8 cellular contexts compared by ENCODE assay signal in genomic region chr12:116880817-116881324, GRCh38. TPM values are rescaled to one million over a fixed set of nuclear protein-coding genes. Genes with fewer than 3 reads are reported as not detected.
DNase-seq lines count a peak whose midpoint lies in the region; ATAC-seq and TF ChIP-seq lines count a peak whose summit lies in the region.

No MANE protein-coding gene starts in this region.

- ATAC-seq in GM19455 (IDR thresholded peaks at IDR 0.05; ENCODE audit: unreplicated experiment) (peak; percentile 62), natural killer cell (peak; percentile 24 to 76 (median 28)), GM18873 (IDR thresholded peaks at IDR 0.05; ENCODE audit: low FRiP score, unreplicated experiment) (no peak)

- peak overlapping the region; percentile 55 for H3K4me3 Mint-ChIP-seq in natural killer cell

- H3K79me2 ChIP-seq in MM.1S (ENCODE audit: low read length): no peaks in the 10 kb centered on the region

- DNase-seq in COR-L47 (lab: John Stamatoyannopoulos, UW) (peak; percentile 72), MM.1S (peak; percentile 59), UCSD-AML1 (lab: John Stamatoyannopoulos, UW; ENCODE audit: unreplicated experiment) (peak; percentile 41), epithelial cell of proximal tubule (ENCODE audit: low read depth) (no peak), natural killer cell (no peak), SIG-M5 treated with dmso at 0.1 percent for 504 hours (lab: John Stamatoyannopoulos, UW; ENCODE audit: unreplicated experiment) (no peak)

- no peaks in the 10 kb centered on the region for H3F3A ChIP-seq in MM.1S (ENCODE audit: insufficient read depth, low read length)

- no peak overlapping the region for H3K27ac ChIP-seq in MM.1S (ENCODE audit: low read length)

- no peak overlapping the region for H3K27ac Mint-ChIP-seq in natural killer cell

- H3K4me3 ChIP-seq in MM.1S (ENCODE audit: low read length): peak overlapping the region; percentile 57
- H3K4me3 ChIP-seq in epithelial cell of proximal tubule (ENCODE audit: low read depth, low read length): peak overlapping the region; percentile 27

- H4K20me1 ChIP-seq in MM.1S (ENCODE audit: insufficient read depth, low read length): no peaks in the 10 kb centered on the region

- intact Hi-C loops in natural killer cell (cut with micrococcal nuclease): no loop called here

- peaks cover 68 to 83% of the 10 kb centered on the region in 2 donors for H3K27me3 Mint-ChIP-seq in natural killer cell (ENCODE audit: low read depth in 2 of 2)

- no peaks in the 10 kb centered on the region for H3K9me2 ChIP-seq in MM.1S (replicated peaks; ENCODE audit: insufficient read depth, low read length)

- no peaks in the 10 kb centered on the region for H3K4me1 ChIP-seq in MM.1S (ENCODE audit: low read length)

- H2AFZ ChIP-seq in MM.1S (ENCODE audit: low read length): no peak overlapping the region

- peak overlapping the region; percentile 69 for H3K4me2 ChIP-seq in MM.1S (ENCODE audit: low read depth, low read length)

- no peaks in the 10 kb centered on the region for H3K9me3 ChIP-seq in MM.1S (replicated peaks; ENCODE audit: insufficient read depth, low read length)

- peaks cover 18 to 25% of the 10 kb centered on the region in 2 donors for H3K4me1 Mint-ChIP-seq in natural killer cell

- TF ChIP-seq CTCF in MM.1S (IDR thresholded peaks at IDR 0.05; ENCODE audit: low read length): no peak
- no peak for TF ChIP-seq CTCF in epithelial cell of proximal tubule (conservative IDR thresholded peaks at IDR 0.05; ENCODE audit: low read depth, low read length)
- no peak for TF ChIP-seq CTCF in natural killer cell (IDR thresholded peaks at IDR 0.05)

- H3K9ac ChIP-seq in MM.1S (ENCODE audit: low read length): no peak overlapping the region; the same call in 1 of the 2 replicates

- no peaks in the 10 kb centered on the region for H3K36me3 ChIP-seq in MM.1S (replicated peaks; ENCODE audit: insufficient read depth, low read length)

- H3K27me3 ChIP-seq in MM.1S (replicated peaks; ENCODE audit: insufficient read depth, low read length): peaks cover 11% of the 10 kb centered on the region

- no peaks in the 10 kb centered on the region for H3K9me3 Mint-ChIP-seq in natural killer cell

- no peaks in the 10 kb centered on the region for H3K36me3 Mint-ChIP-seq in natural killer cell

RNA-seq across cellular contexts. Expression of gene HRK, which starts 0.4 kb away (rescaled TPM):
- total RNA-seq in epithelial cell of proximal tubule: not detected in 2 replicates
- total RNA-seq in natural killer cell: under 1 TPM in 1 of 3 donors, not detected in 2; 0.15 TPM

RNA-seq across cellular contexts. Expression of gene FBXW8, which starts 29.9 kb away (rescaled TPM):
- total RNA-seq in epithelial cell of proximal tubule (13.1 and 14.4 TPM in 2 replicates), natural killer cell (10 to 100 TPM; 11.5 to 16.0 (median 13.5) TPM)

Comparison
In these comparisons a context has a peak if more than half of its experiments do, and no peak if none do; other contexts are left out.
1. DNase-seq: peak in COR-L47 (single experiment), MM.1S (single experiment) and UCSD-AML1 (single experiment); none in epithelial cell of proximal tubule (single experiment), natural killer cell (single experiment) and SIG-M5 treated with dmso at 0.1 percent for 504 hours (single experiment).